ENCODE assay signal across 7 cellular contexts in genomic region chr11:47642099-47642855, GRCh38. TPM values are rescaled to one million over a fixed set of nuclear protein-coding genes. Genes with fewer than 3 reads are reported as not detected.
DNase-seq lines count a peak whose midpoint lies in the region; ATAC-seq, FAIRE-seq and TF ChIP-seq lines count a peak whose summit lies in the region.

Gene MTCH2 (minus strand): TSS chr11:47642559. CDS start chr11:47642465, 94 bp downstream.

- H3K36me3 Mint-ChIP-seq in T-helper 2 cell treated with Interferon-gamma antibody and Interleukin-4, amounts not matched to agents 5 μg/mL and 100 μg/mL, for 36 hours (ENCODE audit: low read depth): peaks cover 16% of the 10 kb centered on the region
- H3K36me3 Mint-ChIP-seq in astrocyte (ENCODE audit: low read depth, unreplicated experiment): peaks cover 6% of the 10 kb centered on the region

- no peaks in the 10 kb centered on the region for H3K27me3 Mint-ChIP-seq in T-helper 2 cell treated with Interferon-gamma antibody and Interleukin-4, amounts not matched to agents 5 μg/mL and 100 μg/mL, for 36 hours (ENCODE audit: low read depth)
- H3K27me3 Mint-ChIP-seq in astrocyte (ENCODE audit: low read depth, unreplicated experiment): no peaks in the 10 kb centered on the region

- peaks cover 17% of the 10 kb centered on the region for H3K4me1 Mint-ChIP-seq in T-helper 2 cell treated with Interferon-gamma antibody and Interleukin-4, amounts not matched to agents 5 μg/mL and 100 μg/mL, for 36 hours (ENCODE audit: low read depth)
- peaks cover 8% of the 10 kb centered on the region for H3K4me1 Mint-ChIP-seq in astrocyte (ENCODE audit: low read depth, unreplicated experiment)

- peak; percentile 94 for TF ChIP-seq POLR2A in GM18505 (IDR thresholded peaks at IDR 0.05; ENCODE audit: borderline replicate concordance, extremely low read depth, insufficient read depth, insufficient read length)

- no peak for FAIRE-seq in astrocyte (lab: Jason Lieb, UNC)

- H3K4me2 ChIP-seq in astrocyte (ENCODE audit: low read length): peak within 1 kb of the TSS; percentile 85

- H3K9me3 ChIP-seq in astrocyte (ENCODE audit: insufficient read depth, low read depth, low read length): no peaks in the 10 kb centered on the region

- H3K27ac Mint-ChIP-seq in T-helper 2 cell treated with Interferon-gamma antibody and Interleukin-4, amounts not matched to agents 5 μg/mL and 100 μg/mL, for 36 hours: peak within 1 kb of the TSS; percentile 94
- peak within 1 kb of the TSS; percentile 63 for H3K27ac Mint-ChIP-seq in astrocyte (ENCODE audit: unreplicated experiment)

- no peaks in the 10 kb centered on the region for H3K9me3 Mint-ChIP-seq in T-helper 2 cell treated with Interferon-gamma antibody and Interleukin-4, amounts not matched to agents 5 μg/mL and 100 μg/mL, for 36 hours
- no peaks in the 10 kb centered on the region for H3K9me3 Mint-ChIP-seq in astrocyte (ENCODE audit: unreplicated experiment)

- H3K27me3 ChIP-seq in astrocyte (ENCODE audit: insufficient read depth, low read length): no peaks in the 10 kb centered on the region

- H3K36me3 ChIP-seq in astrocyte (ENCODE audit: insufficient read depth, low read length): peaks cover 11% of the 10 kb centered on the region

- peak within 1 kb of the TSS; percentile 90 for H3K4me3 Mint-ChIP-seq in T-helper 2 cell treated with Interferon-gamma antibody and Interleukin-4, amounts not matched to agents 5 μg/mL and 100 μg/mL, for 36 hours
- peak within 1 kb of the TSS; percentile 97 for H3K4me3 Mint-ChIP-seq in astrocyte (ENCODE audit: unreplicated experiment)

- H4K20me1 ChIP-seq in astrocyte (ENCODE audit: insufficient read depth, low read length): peaks cover 9% of the 10 kb centered on the region

- peak within 1 kb of the TSS; percentile 99 for H2AFZ ChIP-seq in astrocyte (ENCODE audit: low read depth, low read length)

- H3K27ac ChIP-seq in astrocyte (ENCODE audit: low read depth, low read length): peak within 1 kb of the TSS; percentile 90

- peak within 1 kb of the TSS; percentile 98 for H3K9ac ChIP-seq in astrocyte (ENCODE audit: low read length)

- H3K4me3 ChIP-seq in astrocyte (ENCODE audit: insufficient read depth, low read depth, low read length): peak within 1 kb of the TSS; percentile 69

- TF ChIP-seq CTCF in astrocyte (IDR thresholded peaks at IDR 0.05; ENCODE audit: insufficient read depth, low read depth, low read length): no peak

- peak; percentile 98 for DNase-seq in NCI-H1930 (lab: John Stamatoyannopoulos, UW)
- peak; percentile 96 for DNase-seq in T-helper 2 cell treated with Interferon-gamma antibody and Interleukin-4, amounts not matched to agents 5 μg/mL and 100 μg/mL, for 36 hours (ENCODE audit: low spot score)
- peak; percentile 93 for DNase-seq in astrocyte (ENCODE audit: low read depth)
- peak; percentile 98 for DNase-seq in hepatic stellate cell (ENCODE audit: low spot score)
- peak; percentile 93 for DNase-seq in renal cortical epithelial cell (ENCODE audit: low read depth)

- H3K79me2 ChIP-seq in astrocyte (ENCODE audit: insufficient read depth, low read length): peaks cover 39% of the 10 kb centered on the region

- peak; percentile 91 for ATAC-seq in GM18505 (IDR thresholded peaks at IDR 0.05; ENCODE audit: unreplicated experiment)
- peak; percentile 89 for ATAC-seq in HG02973 (IDR thresholded peaks at IDR 0.05; ENCODE audit: unreplicated experiment)

- H3K4me1 ChIP-seq in astrocyte (ENCODE audit: insufficient read depth, low read length): peaks cover 8% of the 10 kb centered on the region

RNA-seq across cellular contexts. Expression of gene MTCH2, which starts in this region (rescaled TPM):
- total RNA-seq in astrocyte (99.8 and 103 TPM in 2 replicates), renal cortical epithelial cell (104 and 109 TPM in 2 replicates)

Comparison
In these comparisons a context has a peak if more than half of its experiments do, and no peak if none do; other contexts are left out.
1. Peak in every context shown above with its lines: DNase-seq, ATAC-seq, H3K4me3 ChIP-seq and H3K27ac ChIP-seq.